ENCODE assay signal across 15 cellular contexts in the genomic region with DNA sequence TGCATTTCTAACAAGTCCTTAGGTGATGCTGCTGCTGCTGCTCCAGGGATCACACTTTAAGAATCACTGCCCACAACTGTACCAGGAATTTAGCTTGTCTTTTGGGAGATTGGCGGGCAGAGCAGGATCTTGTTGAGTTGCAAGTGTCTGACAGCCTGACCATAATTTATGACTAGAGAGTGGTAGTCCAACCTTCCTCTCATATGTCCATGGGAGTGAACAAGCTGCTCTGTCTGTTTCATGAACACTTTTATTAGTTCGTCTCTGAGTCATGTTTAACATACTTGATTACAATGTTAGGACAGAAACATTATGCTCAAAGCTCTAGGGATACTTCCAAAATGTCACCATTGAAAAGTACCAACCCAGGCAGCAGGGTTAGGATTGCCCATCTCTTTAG.
DNase-seq lines count a peak whose midpoint lies in the region; ATAC-seq and TF ChIP-seq lines count a peak whose summit lies in the region.
"Had no signal": no experiment of that assay in that cellular context is flagged by ENCODE, and none has a peak within 500 bp of the region (broad histone marks: within the 10 kb centered on the region; RNA-seq: fewer than 3 reads in every experiment).

No MANE protein-coding gene starts in this region.

- CTCF ChIA-PET in HEK293T (lab: Yijun Ruan, JAX), result no interaction called here
- CTCF ChIA-PET in PC-3 (lab: Charles Lee), result interaction anchor here (0.7 kb wide), 1 partner anchor 552 kb away, joined by 3 read pairs; no protein-coding TSS in a partner anchor

- no peak overlapping the region for H3K9ac ChIP-seq in PC-3 (ENCODE audit: low read length)
- H3K9ac ChIP-seq: BLaER1 treated with 17β-estradiol and CSF1 and Interleukin-3, amounts not matched to agents 10 nM and 100 nM; GM23248 had no signal

- no peaks in the 10 kb centered on the region for H3K9me2 ChIP-seq in PC-3 (replicated peaks; ENCODE audit: low read length)

- no peak for TF ChIP-seq CTCF in PC-3 (conservative IDR thresholded peaks at IDR 0.05; ENCODE audit: low read depth, low read length)

- peaks cover 6% of the 10 kb centered on the region for H3K4me1 ChIP-seq in PC-3 (ENCODE audit: insufficient read depth, low read length)

- H3K9me3 ChIP-seq in PC-3 (ENCODE audit: low read length), result no peaks in the 10 kb centered on the region
- H3K9me3 ChIP-seq: HAP-1 had no signal

- H4K20me1 ChIP-seq in PC-3 (ENCODE audit: low read length), result no peaks in the 10 kb centered on the region
- H4K20me1 ChIP-seq: BLaER1 treated with 17β-estradiol and CSF1 and Interleukin-3, amounts not matched to agents 10 nM and 100 nM had no signal

- POLR2A ChIA-PET in HEK293T (lab: Yijun Ruan, JAX) (no interaction called here), PC-3 (lab: Charles Lee; ENCODE audit: unreplicated experiment) (no interaction called here)

- no peak overlapping the region for H3K4me3 Mint-ChIP-seq in natural killer cell treated with Interleukin-12 subunit alpha and Interleukin-12 subunit beta and Interleukin-15 and Interleukin-18, amount 100 ng/mL, for 72 hours
- H3K4me3 Mint-ChIP-seq: B cell; CD8-positive, alpha-beta T cell had no signal

- H3K27ac Mint-ChIP-seq in natural killer cell treated with Interleukin-12 subunit alpha and Interleukin-12 subunit beta and Interleukin-15 and Interleukin-18, amount 100 ng/mL, for 72 hours, result no peak overlapping the region
- H3K27ac Mint-ChIP-seq: B cell; CD8-positive, alpha-beta T cell had no signal

- no peak overlapping the region for H2AFZ ChIP-seq in PC-3 (ENCODE audit: low read length)
- H2AFZ ChIP-seq: GM23248 had no signal

- peaks cover 7% of the 10 kb centered on the region for H3K9me3 Mint-ChIP-seq in natural killer cell treated with Interleukin-12 subunit alpha and Interleukin-12 subunit beta and Interleukin-15 and Interleukin-18, amount 100 ng/mL, for 72 hours

- no peaks in the 10 kb centered on the region for H3K79me2 ChIP-seq in PC-3 (ENCODE audit: low read length)

- DNase-seq in HEK293T (ENCODE audit: extremely low spot score) (no peak), PC-3 (peak; percentile 73), left kidney (ENCODE audit: low read depth, low spot score) (peak; percentile 28), occipital lobe (lab: John Stamatoyannopoulos, UW) (no peak)
- no peak for DNase-seq in natural killer cell treated with Interleukin-12 subunit alpha and Interleukin-12 subunit beta and Interleukin-15 and Interleukin-18, amount 100 ng/mL, for 72 hours (ENCODE audit: low spot score)
- DNase-seq: Calu3; CD8-positive, alpha-beta T cell; DMS79 treated with DMSO at 0.1 percent for 48 hours; EL; GM23248 had no signal

- intact Hi-C loops in PC-3 (cut with micrococcal nuclease), result loop anchor here (1.0 kb wide), 1 partner anchor 15 kb away; no protein-coding TSS in a partner anchor

- no peak overlapping the region for H3K4me2 ChIP-seq in PC-3 (ENCODE audit: low read length)
- H3K4me2 ChIP-seq: BLaER1 treated with 17β-estradiol and CSF1 and Interleukin-3, amounts not matched to agents 10 nM and 100 nM had no signal

- H3K36me3 ChIP-seq in PC-3 (ENCODE audit: low read depth, low read length), result no peaks in the 10 kb centered on the region
- H3K36me3 ChIP-seq: BLaER1 treated with 17β-estradiol and CSF1 and Interleukin-3, amounts not matched to agents 10 nM and 100 nM; HAP-1 had no signal

- no peaks in the 10 kb centered on the region for H3K4me1 Mint-ChIP-seq in natural killer cell treated with Interleukin-12 subunit alpha and Interleukin-12 subunit beta and Interleukin-15 and Interleukin-18, amount 100 ng/mL, for 72 hours (ENCODE audit: low read depth in 2 of 2)

- no peaks in the 10 kb centered on the region for H3K36me3 Mint-ChIP-seq in natural killer cell treated with Interleukin-12 subunit alpha and Interleukin-12 subunit beta and Interleukin-15 and Interleukin-18, amount 100 ng/mL, for 72 hours
- H3K36me3 Mint-ChIP-seq: CD8-positive, alpha-beta T cell had no signal

- H3K27me3 ChIP-seq in PC-3 (ENCODE audit: low read length), result no peaks in the 10 kb centered on the region
- H3K27me3 ChIP-seq: BLaER1 treated with 17β-estradiol and CSF1 and Interleukin-3, amounts not matched to agents 10 nM and 100 nM had no signal

- no peak overlapping the region for H3K4me3 ChIP-seq in PC-3 (ENCODE audit: low read length)
- H3K4me3 ChIP-seq: BLaER1 treated with 17β-estradiol and CSF1 and Interleukin-3, amounts not matched to agents 10 nM and 100 nM; GM12878; GM23248; HAP-1 had no signal

- peaks cover 0 to 11% of the 10 kb centered on the region in 2 donors for H3K27me3 Mint-ChIP-seq in natural killer cell treated with Interleukin-12 subunit alpha and Interleukin-12 subunit beta and Interleukin-15 and Interleukin-18, amount 100 ng/mL, for 72 hours

- H3F3A ChIP-seq in PC-3 (ENCODE audit: low read length, unreplicated experiment), result no peaks in the 10 kb centered on the region

- peak; percentile 93 for ATAC-seq in PC-3
- ATAC-seq in natural killer cell treated with Interleukin-12 subunit alpha and Interleukin-12 subunit beta and Interleukin-15 and Interleukin-18, amount 100 ng/mL, for 72 hours, result no peak
- ATAC-seq in GM19397 (IDR thresholded peaks at IDR 0.05; ENCODE audit: unreplicated experiment), result no peak
- ATAC-seq: CD8-positive, alpha-beta T cell; GM12878 had no signal

- no peak overlapping the region for H3K27ac ChIP-seq in PC-3 (ENCODE audit: low read length)
- H3K27ac ChIP-seq: BLaER1 treated with 17β-estradiol and CSF1 and Interleukin-3, amounts not matched to agents 10 nM and 100 nM; GM23248 had no signal

- no TSS peak for BruUV-seq in PC-3 (replicated peaks; lab: Mats Ljungman, UMichigan)

TF ChIP-seq in HEK293T, 16 proteins besides CTCF, POLR2A, EP300 and RAD21:
- no peak for TF ChIP-seq ARNT (IDR thresholded peaks at IDR 0.05)
- TF ChIP-seq, protein P1, sequence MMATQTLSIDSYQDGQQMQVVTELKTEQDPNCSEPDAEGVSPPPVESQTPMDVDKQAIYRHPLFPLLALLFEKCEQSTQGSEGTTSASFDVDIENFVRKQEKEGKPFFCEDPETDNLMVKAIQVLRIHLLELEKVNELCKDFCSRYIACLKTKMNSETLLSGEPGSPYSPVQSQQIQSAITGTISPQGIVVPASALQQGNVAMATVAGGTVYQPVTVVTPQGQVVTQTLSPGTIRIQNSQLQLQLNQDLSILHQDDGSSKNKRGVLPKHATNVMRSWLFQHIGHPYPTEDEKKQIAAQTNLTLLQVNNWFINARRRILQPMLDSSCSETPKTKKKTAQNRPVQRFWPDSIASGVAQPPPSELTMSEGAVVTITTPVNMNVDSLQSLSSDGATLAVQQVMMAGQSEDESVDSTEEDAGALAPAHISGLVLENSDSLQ (IDR thresholded peaks at IDR 0.05), result peak; percentile 16; the same call in 1 of the 2 replicates

Comparison
In these comparisons a context has a peak if more than half of its experiments do, and no peak if none do; other contexts are left out.
1. DNase-seq: peak in PC-3 (single experiment) and left kidney (single experiment); none in HEK293T (single experiment), occipital lobe (single experiment) and natural killer cell treated with Interleukin-12 subunit alpha and Interleukin-12 subunit beta and Interleukin-15 and Interleukin-18, amount 100 ng/mL, for 72 hours (single experiment).